1 cellular context compared by ENCODE assay signal in genomic region chr20:62635232-62635631, GRCh38.
TF ChIP-seq lines count a peak whose summit lies in the region.

No MANE protein-coding gene starts in this region.

TF ChIP-seq in HepG2, 621 proteins besides CTCF, POLR2A, EP300 and RAD21 (continued from another document):
- TF ChIP-seq PBX2 (CRISPR knock-in tag; IDR thresholded peaks at IDR 0.05) (peak; percentile 38; the same call in 1 of the 2 replicates), TRIM24 (CRISPR knock-in tag; IDR thresholded peaks at IDR 0.05) (0 out of 2 replicates have a peak, but pooled peaks have one; percentile 23), ZNF598 (CRISPR knock-in tag; IDR thresholded peaks at IDR 0.05; ENCODE audit: borderline replicate concordance) (0 out of 2 replicates have a peak, but pooled peaks have one; percentile 54), ZXDC (CRISPR knock-in tag; IDR thresholded peaks at IDR 0.05) (0 out of 2 replicates have a peak, but pooled peaks have one; percentile 30)
